Comparison of ENCODE assay signal across 13 cellular contexts in the genomic region with DNA sequence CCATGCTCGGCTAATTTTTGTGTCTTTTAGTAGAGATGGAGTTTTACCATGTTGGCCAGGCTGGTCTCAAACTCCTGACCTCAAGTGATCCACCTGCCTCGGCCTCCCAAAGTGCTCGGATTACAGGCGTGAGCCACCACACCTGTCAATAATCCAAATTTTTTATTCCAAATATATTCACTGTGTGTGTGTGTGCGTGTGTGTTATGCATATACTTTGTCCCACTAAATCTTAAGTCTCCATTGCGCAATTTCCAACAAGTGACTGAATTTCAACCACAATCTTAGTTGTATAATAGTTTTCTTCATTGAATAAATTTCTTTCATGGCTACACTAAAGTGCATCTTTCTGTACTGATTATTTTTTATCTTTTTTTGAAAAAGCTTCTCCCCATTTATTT. TPM values are rescaled to one million over a fixed set of nuclear protein-coding genes. Genes with fewer than 3 reads are reported as not detected.
DNase-seq lines count a peak whose midpoint lies in the region; ATAC-seq, FAIRE-seq and TF ChIP-seq lines count a peak whose summit lies in the region.
"Had no signal": no experiment of that assay in that cellular context is flagged by ENCODE, and none has a peak within 500 bp of the region (broad histone marks: within the 10 kb centered on the region; RNA-seq: fewer than 3 reads in every experiment).

No MANE protein-coding gene starts in this region.

- H3K4me1 ChIP-seq in DOHH2 (ENCODE audit: control insufficient read depth, low read length) = peaks cover 27% of the 10 kb centered on the region
- H3K4me1 ChIP-seq in K562 (replicated peaks in 1 of 2; ENCODE audit: control insufficient read depth in 2 of 2, insufficient read depth in 2 of 2, low read length in 2 of 2) = peaks cover 0 to 4% of the 10 kb centered on the region in 2 experiments; a peak in 3 of 5 replicates
- H3K4me1 ChIP-seq in naive thymus-derived CD4-positive, alpha-beta T cell (ENCODE audit: control insufficient read depth in 2 of 2, insufficient read depth in 2 of 2, low read length in 2 of 2) = peaks cover 10 to 19% of the 10 kb centered on the region in 2 donors

- H3K27ac ChIP-seq in DOHH2 (ENCODE audit: low read depth, low read length) (no peak overlapping the region), K562 (ENCODE audit: extremely low read depth, low read depth, low read length) (no peak overlapping the region)
- no peak overlapping the region for H3K27ac ChIP-seq in naive thymus-derived CD4-positive, alpha-beta T cell (ENCODE audit: low read depth, low read length)

- H3K4me1 Mint-ChIP-seq in naive thymus-derived CD4-positive, alpha-beta T cell = peaks cover 27 to 56% (median 40%) of the 10 kb centered on the region in 7 donors

- no peaks in the 10 kb centered on the region for H3K27me3 Mint-ChIP-seq in naive thymus-derived CD4-positive, alpha-beta T cell

- TF ChIP-seq CTCF in AG10803 (conservative IDR thresholded peaks at IDR 0.05; ENCODE audit: low read length) (no peak), DOHH2 (IDR thresholded peaks at IDR 0.05; ENCODE audit: low read depth, low read length, poor library complexity, severe bottlenecking) (no peak), K562 (IDR thresholded peaks at IDR 0.05 in 2 of 3, conservative IDR thresholded peaks at IDR 0.05 in 1 of 3; ENCODE audit: insufficient read depth in 2 of 3, low read depth in 1 of 3, low read length in 3 of 3) (no peak)

- TF ChIP-seq EP300 in K562 (IDR thresholded peaks at IDR 0.05; ENCODE audit: low read length) = no peak

- no peaks in the 10 kb centered on the region for H3K9me3 ChIP-seq in DOHH2 (ENCODE audit: control insufficient read depth, insufficient read depth, low read length)
- no peaks in the 10 kb centered on the region for H3K9me3 ChIP-seq in K562 (replicated peaks; ENCODE audit: control insufficient read depth, insufficient read depth, low read depth, low read length)
- no peaks in the 10 kb centered on the region for H3K9me3 ChIP-seq in naive thymus-derived CD4-positive, alpha-beta T cell (ENCODE audit: control insufficient read depth in 2 of 3, low read length in 3 of 3)

- in situ Hi-C loops in K562 (cut with MboI) = no loop called here

- no peak for TF ChIP-seq POLR2A in K562 (conservative IDR thresholded peaks at IDR 0.05)

- H3K79me2 ChIP-seq in DOHH2 (ENCODE audit: control insufficient read depth, low read length) = peaks cover 55% of the 10 kb centered on the region
- H3K79me2 ChIP-seq in K562 (ENCODE audit: control insufficient read depth, insufficient read depth, low read length) = peaks cover 58% of the 10 kb centered on the region

- FAIRE-seq in K562 (lab: Jason Lieb, UNC) = no peak

- H3K9me3 Mint-ChIP-seq in naive thymus-derived CD4-positive, alpha-beta T cell = no peaks in the 10 kb centered on the region

- H3K27me3 ChIP-seq in DOHH2 (ENCODE audit: control insufficient read depth, low read length) (no peaks in the 10 kb centered on the region), K562 (ENCODE audit: control insufficient read depth in 2 of 2, insufficient read depth in 2 of 2, low read length in 2 of 2) (no peaks in the 10 kb centered on the region)
- no peaks in the 10 kb centered on the region for H3K27me3 ChIP-seq in naive thymus-derived CD4-positive, alpha-beta T cell (ENCODE audit: control insufficient read depth in 2 of 2, insufficient read depth in 2 of 2, low read length in 2 of 2)

- H4K20me1 ChIP-seq in DOHH2 (ENCODE audit: control insufficient read depth, insufficient read depth, low read depth, low read length) (no peaks in the 10 kb centered on the region; the same call in 1 of the 2 replicates), K562 (replicated peaks; ENCODE audit: control insufficient read depth, insufficient read depth, low read length) (no peaks in the 10 kb centered on the region)

- ATAC-seq in K562 (no peak), GM18873 (IDR thresholded peaks at IDR 0.05; ENCODE audit: low FRiP score, unreplicated experiment) (no peak)
- ATAC-seq in naive thymus-derived CD4-positive, alpha-beta T cell = no peak

- H3F3A ChIP-seq in DOHH2 (ENCODE audit: control insufficient read depth, insufficient read depth) = 0 out of 2 replicates have a peak, but pooled peaks cover 4% of the 10 kb centered on the region

- BruUV-seq in K562 (replicated peaks; lab: Mats Ljungman, UMichigan) = no TSS peak

- H3K27ac Mint-ChIP-seq in naive thymus-derived CD4-positive, alpha-beta T cell = peak overlapping the region in 3 of 9 donors; percentile 9 to 29 (median 15)

- CTCF ChIA-PET in K562 (lab: Yijun Ruan, JAX; ENCODE audit: low intra/inter-chr PET ratio) = no interaction called here
- CTCF ChIA-PET in naive thymus-derived CD4-positive, alpha-beta T cell (lab: Charles Lee) = no interaction called here

- DNase-seq in AG10803 (ENCODE audit: low read depth) = peak; percentile 21
- peak; percentile 61 for DNase-seq in MV-4-11 (lab: John Stamatoyannopoulos, UW)
- DNase-seq in K562 (ENCODE audit: extremely low read depth in 1 of 4, low spot score in 3 of 4) = no peak
- no peak for DNase-seq in COLO668 (lab: John Stamatoyannopoulos, UW; ENCODE audit: unreplicated experiment)
- DNase-seq in HuH-7 (ENCODE audit: low spot score) = no peak
- no peak for DNase-seq in naive thymus-derived CD4-positive, alpha-beta T cell
- DNase-seq: HCEC 1CT, NCI-H1417 treated with DMSO at 0.1 percent for 48 hours, NCI-H2029, NCI-H2171 treated with DMSO at 0.1 percent for 48 hours, NCI-H774 had no signal

- WGBS in K562 (ENCODE audit: insufficient coverage, low coverage, missing lambda C conversion rate) = 91% methylated on average over 6 of the region's 6 CpGs

- no peak overlapping the region for H3K4me3 ChIP-seq in AG10803 (ENCODE audit: low read length)
- H3K4me3 ChIP-seq in DOHH2 (ENCODE audit: low read length) = no peak overlapping the region
- no peak overlapping the region for H3K4me3 ChIP-seq in K562
- H3K4me3 ChIP-seq in naive thymus-derived CD4-positive, alpha-beta T cell (ENCODE audit: low read length) = no peak overlapping the region

- H3K4me2 ChIP-seq in DOHH2 (ENCODE audit: low read length) = peak overlapping the region; percentile 1; the same call in 1 of the 2 replicates
- no peak overlapping the region for H3K4me2 ChIP-seq in K562 (ENCODE audit: insufficient read depth, low read length)

- no peak for TF ChIP-seq RAD21 in K562 (CRISPR knock-in tag; conservative IDR thresholded peaks at IDR 0.05 in 1 of 2, IDR thresholded peaks at IDR 0.05 in 1 of 2)

- H3K36me3 ChIP-seq in DOHH2 (ENCODE audit: control insufficient read depth, low read length) (peaks cover 65% of the 10 kb centered on the region), K562 (ENCODE audit: control insufficient read depth, insufficient read depth, low read length) (peaks cover 52% of the 10 kb centered on the region)
- peaks cover 7 to 34% (median 20%) of the 10 kb centered on the region in 3 experiments for H3K36me3 ChIP-seq in naive thymus-derived CD4-positive, alpha-beta T cell (ENCODE audit: control insufficient read depth in 2 of 3, insufficient read depth in 3 of 3, low read length in 3 of 3)

- H3K9ac ChIP-seq in K562 (ENCODE audit: insufficient read depth in 1 of 2, low read depth in 2 of 2, low read length in 2 of 2) = peak overlapping the region in 1 of 2 experiments; percentile 56; a peak in 1 of 4 replicates

- H2AFZ ChIP-seq in K562 (ENCODE audit: low read depth, low read length) = no peak overlapping the region

- peaks cover 0 to 18% (median 5%) of the 10 kb centered on the region in 5 donors for H3K36me3 Mint-ChIP-seq in naive thymus-derived CD4-positive, alpha-beta T cell

- H3K4me3 Mint-ChIP-seq in naive thymus-derived CD4-positive, alpha-beta T cell = peak overlapping the region in 1 of 10 donors; percentile 65

- H3K9me2 ChIP-seq in DOHH2 (replicated peaks; ENCODE audit: control insufficient read depth, low read length) = no peaks in the 10 kb centered on the region

- intact Hi-C loops in K562 (cut with micrococcal nuclease) = loop anchor here (10.0 kb wide), 4 partner anchors 52 to 358 kb away; partner anchors contain the start of gene MTERF1
- intact Hi-C loops in naive thymus-derived CD4-positive, alpha-beta T cell (cut with micrococcal nuclease) = loop anchor here in 1 of 2 donors (10.0 kb wide), 1 partner anchor 1762 kb away; the partner anchor contains the start of gene BET1

- H3K9me1 ChIP-seq in K562 (ENCODE audit: control insufficient read depth, insufficient read depth, low read length) = no peaks in the 10 kb centered on the region

- POLR2A ChIA-PET in K562 (lab: Yijun Ruan, JAX) = no interaction called here
- POLR2A ChIA-PET in naive thymus-derived CD4-positive, alpha-beta T cell (lab: Charles Lee) = interaction anchor here (1.0 kb wide), 1 partner anchor 301 kb away, joined by 4 read pairs; no protein-coding TSS in a partner anchor

RNA-seq across cellular contexts. Expression of gene KRIT1, which starts 2.7 kb away (rescaled TPM):
- 158 and 334 TPM in 2 replicates for total RNA-seq in K562 (2011; cell fraction: chromatin; rRNA removed; ENCODE audit: low replicate concordance)
- total RNA-seq in K562 (2011; cell fraction: nucleolus; rRNA removed) = 55.7 and 66.5 TPM in 2 replicates
- total RNA-seq in K562 (2011; cell fraction: nucleoplasm; rRNA removed) = 143 and 208 TPM in 2 replicates
- total RNA-seq in K562 (2014; rRNA removed) = 35.1 and 55.9 TPM in 2 replicates
- total RNA-seq in K562 (2014; rRNA removed; fragmentation: Illumina TruSeq; extraction: Trizol) = 71.6 and 80.8 TPM in 2 replicates
- total RNA-seq in K562 (2015; rRNA removed; fragmentation: Illumina TruSeq; extraction: Trizol) = 58.3 and 68.1 TPM in 2 replicates
- 32.8 and 37.9 TPM in 2 replicates for total RNA-seq in K562 (2021)
- 65.8 and 81.4 TPM in 2 replicates for polyA plus RNA-seq in K562 (2011; rRNA removed)
- polyA plus RNA-seq in K562 (2011; cell fraction: cytosol; rRNA removed) = 20.5 and 31.6 TPM in 2 replicates
- 54.8 and 71.5 TPM in 2 replicates for polyA plus RNA-seq in K562 (2011; cell fraction: nucleus; rRNA removed)
- polyA plus RNA-seq in K562 (2012) = 26.4 and 31.0 TPM in 2 replicates
- polyA plus RNA-seq in K562 (2014; fragmentation: Illumina TruSeq; extraction: Trizol) = 67.4 and 69.1 TPM in 2 replicates
- polyA plus RNA-seq in K562 (2014; fragmentation: Nextera tagmentation; extraction: Ambion mirVana) = 10 to 100 TPM; 21.5 to 21.7 TPM
- polyA plus RNA-seq in K562 (2014; rRNA removed) = 51.1 and 58.1 TPM in 2 replicates
- polyA minus RNA-seq in K562 (2011; rRNA and poly(A)+ RNA removed) = 94.6 and 105 TPM in 2 replicates
- polyA minus RNA-seq in K562 (2011; cell fraction: cytosol; rRNA and poly(A)+ RNA removed) = 14.5 and 15.3 TPM in 2 replicates
- polyA minus RNA-seq in K562 (2011; cell fraction: nucleus; rRNA and poly(A)+ RNA removed) = 70.0 and 79.6 TPM in 2 replicates
- 10 to 100 TPM; 45.7 to 78.7 (median 48.6) TPM for total RNA-seq in naive thymus-derived CD4-positive, alpha-beta T cell
- 10 to 100 TPM; 18.5 to 24.0 TPM for polyA plus RNA-seq in naive thymus-derived CD4-positive, alpha-beta T cell

RNA-seq across cellular contexts. Expression of gene ANKIB1, which starts 2.8 kb away (rescaled TPM):
- 44.4 and 158 TPM in 2 replicates for total RNA-seq in K562 (2011; cell fraction: chromatin; rRNA removed; ENCODE audit: low replicate concordance)
- total RNA-seq in K562 (2011; cell fraction: nucleolus; rRNA removed) = 15.7 and 25.1 TPM in 2 replicates
- 33.9 and 38.9 TPM in 2 replicates for total RNA-seq in K562 (2011; cell fraction: nucleoplasm; rRNA removed)
- total RNA-seq in K562 (2014; rRNA removed) (8.7 and 12.9 TPM in 2 replicates), K562 (2014; rRNA removed; fragmentation: Illumina TruSeq; extraction: Trizol) (21.6 and 26.5 TPM in 2 replicates), K562 (2015; rRNA removed; fragmentation: Illumina TruSeq; extraction: Trizol) (18.8 and 19.0 TPM in 2 replicates), K562 (2021) (18.9 and 20.0 TPM in 2 replicates)
- polyA plus RNA-seq in K562 (2011; rRNA removed) (19.4 and 25.2 TPM in 2 replicates), K562 (2014; fragmentation: Illumina TruSeq; extraction: Trizol) (11.9 and 16.1 TPM in 2 replicates), K562 (2014; fragmentation: Nextera tagmentation; extraction: Ambion mirVana) (1 to 10 TPM; 5.9 to 7.4 TPM), K562 (2014; rRNA removed) (10.0 and 11.6 TPM in 2 replicates)
- 8.1 and 8.5 TPM in 2 replicates for polyA plus RNA-seq in K562 (2011; cell fraction: cytosol; rRNA removed)
- 57.1 and 61.1 TPM in 2 replicates for polyA plus RNA-seq in K562 (2011; cell fraction: nucleus; rRNA removed)
- polyA plus RNA-seq in K562 (2012) = 9.7 and 10.8 TPM in 2 replicates
- 38.2 and 47.0 TPM in 2 replicates for polyA minus RNA-seq in K562 (2011; rRNA and poly(A)+ RNA removed)
- polyA minus RNA-seq in K562 (2011; cell fraction: cytosol; rRNA and poly(A)+ RNA removed) = 15.3 and 18.0 TPM in 2 replicates
- polyA minus RNA-seq in K562 (2011; cell fraction: nucleus; rRNA and poly(A)+ RNA removed) = 24.4 and 43.3 TPM in 2 replicates
- 10 to 100 TPM; 54.8 to 98.6 (median 68.2) TPM for total RNA-seq in naive thymus-derived CD4-positive, alpha-beta T cell
- 10 to 100 TPM in 1 of 2 donors, 1 to 10 TPM in 1; 5.8 to 14.7 TPM for polyA plus RNA-seq in naive thymus-derived CD4-positive, alpha-beta T cell

Comparison
In these comparisons a context has a peak if more than half of its experiments do, and no peak if none do; other contexts are left out.
1. DNase-seq: peak in AG10803 (single experiment) and MV-4-11 (single experiment); none in K562 (0 of 4), COLO668 (single experiment), HuH-7 (single experiment) and naive thymus-derived CD4-positive, alpha-beta T cell (0 of 9).